8 cellular contexts compared by ENCODE assay signal in genomic region chr5:126811515-126812198, GRCh38. TPM values are rescaled to one million over a fixed set of nuclear protein-coding genes. Genes with fewer than 3 reads are reported as not detected.
DNase-seq lines count a peak whose midpoint lies in the region; ATAC-seq, FAIRE-seq and TF ChIP-seq lines count a peak whose summit lies in the region.

No MANE protein-coding gene starts in this region.

- no peak for FAIRE-seq in GM12892 (lab: Jason Lieb, UNC)

- H3K9ac ChIP-seq in MM.1S (ENCODE audit: low read length) (no peak overlapping the region), adipocyte (ENCODE audit: low read length) (no peak overlapping the region)

- peak overlapping the region in 5 of 6 donors; percentile 39 to 86 (median 58) for H3K27ac Mint-ChIP-seq in naive B cell

- H3K4me1 Mint-ChIP-seq in naive B cell: peaks cover 7 to 28% (median 28%) of the 10 kb centered on the region in 3 donors

- H3K36me3 ChIP-seq in MM.1S (replicated peaks; ENCODE audit: insufficient read depth, low read length) (peaks cover 30% of the 10 kb centered on the region), adipocyte (ENCODE audit: control insufficient read depth, insufficient read depth, low read length, severe bottlenecking) (no peaks in the 10 kb centered on the region)

- H3K4me3 ChIP-seq in MM.1S (ENCODE audit: low read length) (no peak overlapping the region), adipocyte (ENCODE audit: low read length) (no peak overlapping the region)

- H3K9me3 ChIP-seq in MM.1S (replicated peaks; ENCODE audit: insufficient read depth, low read length): no peaks in the 10 kb centered on the region
- no peaks in the 10 kb centered on the region for H3K9me3 ChIP-seq in adipocyte (ENCODE audit: control insufficient read depth, low read length)

- TF ChIP-seq POLR2A in GM12892 (IDR thresholded peaks at IDR 0.05; ENCODE audit: low read depth, low read length): no peak

- H3K79me2 ChIP-seq in MM.1S (ENCODE audit: low read length): peaks cover 95% of the 10 kb centered on the region

- H3K27me3 ChIP-seq in MM.1S (replicated peaks; ENCODE audit: insufficient read depth, low read length): no peaks in the 10 kb centered on the region
- H3K27me3 ChIP-seq in adipocyte (replicated peaks; ENCODE audit: control insufficient read depth, insufficient read depth, low read length): no peaks in the 10 kb centered on the region

- H3K27ac ChIP-seq in MM.1S (ENCODE audit: low read length): peak overlapping the region; percentile 21; the same call in 1 of the 2 replicates

- H3F3A ChIP-seq in MM.1S (ENCODE audit: insufficient read depth, low read length): peaks cover 17% of the 10 kb centered on the region

- peaks cover 0 to 2% of the 10 kb centered on the region in 2 donors for H3K36me3 Mint-ChIP-seq in naive B cell

- CTCF ChIA-PET in GM10248 (lab: Yijun Ruan, JAX): interaction anchor here (0.9 to 5.5 kb wide), 7 partner anchors 10 to 270 kb away, joined by 3 to 45 read pairs (median 8); partner anchors contain the start of gene LMNB1

- ATAC-seq in naive B cell (ENCODE audit: low read depth in 2 of 2): peak; percentile 26 to 35

- H3K9me3 Mint-ChIP-seq in naive B cell: no peaks in the 10 kb centered on the region

- no peaks in the 10 kb centered on the region for H4K20me1 ChIP-seq in MM.1S (ENCODE audit: insufficient read depth, low read length)

- peaks cover 20% of the 10 kb centered on the region; the same call in 1 of the 2 replicates for H3K4me1 ChIP-seq in MM.1S (ENCODE audit: low read length)
- H3K4me1 ChIP-seq in adipocyte (ENCODE audit: control insufficient read depth, insufficient read depth, low read length): peaks cover 13% of the 10 kb centered on the region

- TF ChIP-seq CTCF in MM.1S (IDR thresholded peaks at IDR 0.05; ENCODE audit: low read length): no peak
- TF ChIP-seq CTCF in GM10248 (IDR thresholded peaks at IDR 0.05; ENCODE audit: control extremely low read depth, extremely low read depth, low read depth, missing control alignments): no peak

- H3K27me3 Mint-ChIP-seq in naive B cell: no peaks in the 10 kb centered on the region

- peak; percentile 76 for DNase-seq in EH (ENCODE audit: low read depth)
- no peak for DNase-seq in MM.1S
- peak; percentile 42 for DNase-seq in adipocyte (ENCODE audit: low read depth)
- peak; percentile 12 for DNase-seq in naive B cell
- no peak for DNase-seq in HPDE6-E6E7 (ENCODE audit: extremely low spot score)
- DNase-seq in hippocampal formation (lab: John Stamatoyannopoulos, UW): no peak
- no peak for DNase-seq in GM10248 (ENCODE audit: extremely low spot score)
- DNase-seq in GM12892 (ENCODE audit: insufficient read length): no peak

- no peak overlapping the region for H3K4me2 ChIP-seq in MM.1S (ENCODE audit: low read depth, low read length)

- H3K9me2 ChIP-seq in MM.1S (replicated peaks; ENCODE audit: insufficient read depth, low read length): no peaks in the 10 kb centered on the region

- H3K4me3 Mint-ChIP-seq in naive B cell: peak overlapping the region in 1 of 8 donors; percentile 2

- POLR2A ChIA-PET in GM10248 (lab: Yijun Ruan, JAX): no interaction called here

- no peak overlapping the region for H2AFZ ChIP-seq in MM.1S (ENCODE audit: low read length)

RNA-seq across cellular contexts. Expression of gene LMNB1, which starts 34.7 kb away (rescaled TPM):
- 1 to 10 TPM; 1.3 to 9.2 (median 6.8) TPM for polyA plus RNA-seq in naive B cell (ENCODE audit: low read depth in 6 of 6)
- polyA plus RNA-seq in GM12892 (2012; ENCODE audit: missing spikeins): 87.7 TPM

Comparison
In these comparisons a context has a peak if more than half of its experiments do, and no peak if none do; other contexts are left out.
1. DNase-seq: peak in EH (single experiment), adipocyte (single experiment) and naive B cell (single experiment); none in MM.1S (single experiment), HPDE6-E6E7 (single experiment), hippocampal formation (0 of 2), GM10248 (single experiment) and GM12892 (single experiment).